18 cellular contexts compared by ENCODE assay signal in genomic region chr12:45590646-45591045, GRCh38.
DNase-seq lines count a peak whose midpoint lies in the region; ATAC-seq lines count a peak whose summit lies in the region.
"Had no signal": no experiment of that assay in that cellular context is flagged by ENCODE, and none has a peak within 500 bp of the region (broad histone marks: within the 10 kb centered on the region; RNA-seq: fewer than 3 reads in every experiment).

No MANE protein-coding gene starts in this region.

- H3K36me3 Mint-ChIP-seq in activated CD4-positive, alpha-beta T cell treated with anti-CD3 and anti-CD28 coated beads for 36 hours (ENCODE audit: low read depth) = no peaks in the 10 kb centered on the region
- no peaks in the 10 kb centered on the region for H3K36me3 Mint-ChIP-seq in activated naive CD8-positive, alpha-beta T cell treated with anti-CD3 and anti-CD28 coated beads, Interleukin-2, amount 50 U/mL, for 24 hours (ENCODE audit: low read depth)
- no peaks in the 10 kb centered on the region for H3K36me3 Mint-ChIP-seq in activated naive CD8-positive, alpha-beta T cell treated with anti-CD3 and anti-CD28 coated beads for 36 hours
- no peaks in the 10 kb centered on the region for H3K36me3 Mint-ChIP-seq in stimulated activated effector memory CD8-positive, alpha-beta T cell treated with anti-CD3 and anti-CD28 coated beads, Interleukin-12 subunit alpha, Interleukin-12 subunit beta, amount 100 ng/mL, for 72 hours
- H3K36me3 Mint-ChIP-seq in effector memory CD8-positive, alpha-beta T cell (ENCODE audit: insufficient read depth) = no peaks in the 10 kb centered on the region
- H3K36me3 Mint-ChIP-seq: CD4-positive, CD25-positive, alpha-beta regulatory T cell; CD8-positive, alpha-beta T cell had no signal

- no peaks in the 10 kb centered on the region for H3K36me3 ChIP-seq in adipocyte (ENCODE audit: control insufficient read depth, insufficient read depth, low read length, severe bottlenecking)
- H3K36me3 ChIP-seq: BLaER1 had no signal

- peaks cover 2% of the 10 kb centered on the region for H3K4me1 Mint-ChIP-seq in activated CD4-positive, alpha-beta T cell treated with anti-CD3 and anti-CD28 coated beads for 36 hours
- H3K4me1 Mint-ChIP-seq in activated naive CD8-positive, alpha-beta T cell treated with anti-CD3 and anti-CD28 coated beads, Interleukin-2, amount 50 U/mL, for 24 hours = no peaks in the 10 kb centered on the region
- H3K4me1 Mint-ChIP-seq in activated naive CD8-positive, alpha-beta T cell treated with anti-CD3 and anti-CD28 coated beads for 36 hours = no peaks in the 10 kb centered on the region
- H3K4me1 Mint-ChIP-seq in stimulated activated effector memory CD8-positive, alpha-beta T cell treated with anti-CD3 and anti-CD28 coated beads, Interleukin-12 subunit alpha, Interleukin-12 subunit beta, amount 100 ng/mL, for 72 hours = no peaks in the 10 kb centered on the region
- H3K4me1 Mint-ChIP-seq in effector memory CD8-positive, alpha-beta T cell (ENCODE audit: low read depth in 2 of 2) = no peaks in the 10 kb centered on the region
- H3K4me1 Mint-ChIP-seq: B cell, GM23338, H9 had no signal

- H3K4me3 Mint-ChIP-seq in activated CD4-positive, alpha-beta T cell treated with anti-CD3 and anti-CD28 coated beads for 36 hours = no peak overlapping the region
- no peak overlapping the region for H3K4me3 Mint-ChIP-seq in activated naive CD8-positive, alpha-beta T cell treated with anti-CD3 and anti-CD28 coated beads, Interleukin-2, amount 50 U/mL, for 24 hours
- H3K4me3 Mint-ChIP-seq in activated naive CD8-positive, alpha-beta T cell treated with anti-CD3 and anti-CD28 coated beads for 36 hours = no peak overlapping the region
- no peak overlapping the region for H3K4me3 Mint-ChIP-seq in stimulated activated effector memory CD8-positive, alpha-beta T cell treated with anti-CD3 and anti-CD28 coated beads, Interleukin-12 subunit alpha, Interleukin-12 subunit beta, amount 100 ng/mL, for 72 hours
- H3K4me3 Mint-ChIP-seq in effector memory CD8-positive, alpha-beta T cell = no peak overlapping the region
- H3K4me3 Mint-ChIP-seq: B cell; CD4-positive, CD25-positive, alpha-beta regulatory T cell; CD8-positive, alpha-beta T cell; GM23338; H9 had no signal

- POLR2A ChIA-PET in activated CD4-positive, alpha-beta T cell treated with anti-CD3 and anti-CD28 coated beads for 36 hours (lab: Charles Lee) = no interaction called here

- H3K9ac ChIP-seq in adipocyte (ENCODE audit: low read length) = no peak overlapping the region
- H3K9ac ChIP-seq: BLaER1 had no signal

- no peaks in the 10 kb centered on the region for H3K9me3 Mint-ChIP-seq in activated CD4-positive, alpha-beta T cell treated with anti-CD3 and anti-CD28 coated beads for 36 hours (ENCODE audit: low read depth)
- no peaks in the 10 kb centered on the region for H3K9me3 Mint-ChIP-seq in activated naive CD8-positive, alpha-beta T cell treated with anti-CD3 and anti-CD28 coated beads, Interleukin-2, amount 50 U/mL, for 24 hours
- no peaks in the 10 kb centered on the region for H3K9me3 Mint-ChIP-seq in activated naive CD8-positive, alpha-beta T cell treated with anti-CD3 and anti-CD28 coated beads for 36 hours
- peaks cover 3% of the 10 kb centered on the region for H3K9me3 Mint-ChIP-seq in stimulated activated effector memory CD8-positive, alpha-beta T cell treated with anti-CD3 and anti-CD28 coated beads, Interleukin-12 subunit alpha, Interleukin-12 subunit beta, amount 100 ng/mL, for 72 hours
- peaks cover 0 to 1% of the 10 kb centered on the region in 2 donors for H3K9me3 Mint-ChIP-seq in effector memory CD8-positive, alpha-beta T cell
- H3K9me3 Mint-ChIP-seq: CD8-positive, alpha-beta T cell; GM23338 had no signal

- H3K4me1 ChIP-seq in adipocyte (ENCODE audit: control insufficient read depth, insufficient read depth, low read length) = peaks cover 11% of the 10 kb centered on the region
- H3K4me1 ChIP-seq: BLaER1, Caco-2 had no signal

- H3K27ac Mint-ChIP-seq in activated CD4-positive, alpha-beta T cell treated with anti-CD3 and anti-CD28 coated beads for 36 hours = no peak overlapping the region
- no peak overlapping the region for H3K27ac Mint-ChIP-seq in activated naive CD8-positive, alpha-beta T cell treated with anti-CD3 and anti-CD28 coated beads, Interleukin-2, amount 50 U/mL, for 24 hours
- no peak overlapping the region for H3K27ac Mint-ChIP-seq in activated naive CD8-positive, alpha-beta T cell treated with anti-CD3 and anti-CD28 coated beads for 36 hours
- no peak overlapping the region for H3K27ac Mint-ChIP-seq in stimulated activated effector memory CD8-positive, alpha-beta T cell treated with anti-CD3 and anti-CD28 coated beads, Interleukin-12 subunit alpha, Interleukin-12 subunit beta, amount 100 ng/mL, for 72 hours
- no peak overlapping the region for H3K27ac Mint-ChIP-seq in effector memory CD8-positive, alpha-beta T cell
- H3K27ac Mint-ChIP-seq: B cell; CD4-positive, CD25-positive, alpha-beta regulatory T cell; CD8-positive, alpha-beta T cell; GM23338; H9 had no signal

- H3K27me3 ChIP-seq in adipocyte (replicated peaks; ENCODE audit: control insufficient read depth, insufficient read depth, low read length) = no peaks in the 10 kb centered on the region
- H3K27me3 ChIP-seq: BLaER1 had no signal

- ATAC-seq in activated CD4-positive, alpha-beta T cell treated with anti-CD3 and anti-CD28 coated beads for 36 hours = peak; percentile 69
- ATAC-seq in activated naive CD8-positive, alpha-beta T cell treated with anti-CD3 and anti-CD28 coated beads, Interleukin-2, amount 50 U/mL, for 24 hours = peak; percentile 40
- ATAC-seq in stimulated activated effector memory CD8-positive, alpha-beta T cell treated with anti-CD3 and anti-CD28 coated beads, Interleukin-12 subunit alpha, Interleukin-12 subunit beta, amount 100 ng/mL, for 72 hours = peak; percentile 83
- no peak for ATAC-seq in effector memory CD8-positive, alpha-beta T cell (replicated peaks)
- ATAC-seq: CD8-positive, alpha-beta T cell; GM23338; HCT116 had no signal

- H3K9me3 ChIP-seq in adipocyte (ENCODE audit: control insufficient read depth, low read length) = no peaks in the 10 kb centered on the region
- H3K9me3 ChIP-seq: Caco-2 had no signal

- DNase-seq in activated CD4-positive, alpha-beta T cell treated with anti-CD3 and anti-CD28 coated beads for 36 hours = no peak
- no peak for DNase-seq in activated CD4-positive, alpha-beta T cell treated with anti-CD3 and anti-CD28 coated beads for 4 hours
- DNase-seq in activated naive CD8-positive, alpha-beta T cell treated with anti-CD3 and anti-CD28 coated beads, Interleukin-2, amount 50 U/mL, for 24 hours = no peak
- no peak for DNase-seq in activated naive CD8-positive, alpha-beta T cell treated with anti-CD3 and anti-CD28 coated beads for 36 hours
- DNase-seq in adipocyte (ENCODE audit: low read depth) (peak; percentile 16), GM19240 (ENCODE audit: insufficient read length, low spot score) (no peak)
- no peak for DNase-seq in stimulated activated effector memory CD8-positive, alpha-beta T cell treated with anti-CD3 and anti-CD28 coated beads, Interleukin-12 subunit alpha, Interleukin-12 subunit beta, amount 100 ng/mL, for 72 hours (ENCODE audit: low spot score in 2 of 2)
- DNase-seq in effector memory CD8-positive, alpha-beta T cell = no peak
- DNase-seq: Caco-2; CD4-positive, CD25-positive, alpha-beta regulatory T cell; CD8-positive, alpha-beta T cell; DMS153; DND-41; H9 had no signal

- intact Hi-C loops in activated CD4-positive, alpha-beta T cell treated with anti-CD3 and anti-CD28 coated beads for 36 hours (cut with DNase I, micrococcal nuclease) = no loop called here

- CTCF ChIA-PET in activated CD4-positive, alpha-beta T cell treated with anti-CD3 and anti-CD28 coated beads for 36 hours (lab: Charles Lee) = no interaction called here

- H3K27me3 Mint-ChIP-seq in activated CD4-positive, alpha-beta T cell treated with anti-CD3 and anti-CD28 coated beads for 36 hours = peaks cover 5% of the 10 kb centered on the region
- no peaks in the 10 kb centered on the region for H3K27me3 Mint-ChIP-seq in activated naive CD8-positive, alpha-beta T cell treated with anti-CD3 and anti-CD28 coated beads, Interleukin-2, amount 50 U/mL, for 24 hours
- no peaks in the 10 kb centered on the region for H3K27me3 Mint-ChIP-seq in activated naive CD8-positive, alpha-beta T cell treated with anti-CD3 and anti-CD28 coated beads for 36 hours
- H3K27me3 Mint-ChIP-seq in effector memory CD8-positive, alpha-beta T cell = peaks cover 4 to 10% of the 10 kb centered on the region in 2 donors

- no peak overlapping the region for H3K4me3 ChIP-seq in adipocyte (ENCODE audit: low read length)
- H3K4me3 ChIP-seq: BLaER1, GM23338 had no signal
